In the genomic region with DNA sequence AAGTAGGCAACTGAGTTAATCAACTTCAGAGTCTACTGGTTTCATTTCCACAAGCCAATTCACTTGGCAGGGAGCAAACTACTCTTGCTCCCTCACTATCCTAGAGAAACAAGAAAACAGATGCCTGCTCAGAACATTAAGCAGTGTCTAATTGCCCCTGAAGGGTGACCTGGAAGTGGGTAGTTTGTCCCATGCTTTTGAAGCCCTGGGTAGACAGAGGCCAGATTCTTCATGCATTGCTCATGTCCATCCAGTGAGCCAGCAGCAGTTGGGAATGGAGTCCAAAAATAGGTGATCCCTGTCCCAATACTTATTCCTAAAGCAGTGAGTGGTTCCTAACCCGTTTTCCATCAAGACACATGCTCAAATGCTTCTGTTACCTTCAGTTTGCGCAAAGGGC, we compare ENCODE assay signal across 18 cellular contexts. TPM values are rescaled to one million over a fixed set of nuclear protein-coding genes. Genes with fewer than 3 reads are reported as not detected.
"Had no signal": no experiment of that assay in that cellular context is flagged by ENCODE, and none has a peak within 500 bp of the region (broad histone marks: within the 10 kb centered on the region; RNA-seq: fewer than 3 reads in every experiment).

No MANE protein-coding gene starts in this region.

- H3K9me3 Mint-ChIP-seq: activated naive CD4-positive, alpha-beta T cell treated with anti-CD3 and anti-CD28 coated beads, Interleukin-2, amount 10 ng/mL, durations not matched to agents 7 days and 5 days; activated T-helper 17 cell treated with anti-CD3 and anti-CD28 coated beads, Interleukin-2, amount 50 U/mL, for 72 hours; effector memory CD8-positive, alpha-beta T cell; memory B cell; natural killer cell treated with Interleukin-12 subunit alpha and Interleukin-12 subunit beta and Interleukin-15 and Interleukin-18, amount 100 ng/mL, for 72 hours; stimulated activated naive CD8-positive, alpha-beta T cell treated with anti-CD3 and anti-CD28 coated beads, Interleukin-15, Interleukin-2, amounts not matched to agents 100 ng/mL and 50 ng/mL, for 24 hours had no signal

- ATAC-seq: activated CD4-positive, CD25-positive, alpha-beta regulatory T cell treated with anti-CD3 and anti-CD28 coated beads, Interleukin-2, amount 50 U/mL, for 24 hours; activated T-helper 17 cell treated with anti-CD3 and anti-CD28 coated beads, Interleukin-2, amount 50 U/mL, for 72 hours; effector memory CD8-positive, alpha-beta T cell; mucosa of descending colon; natural killer cell treated with Interleukin-12 subunit alpha and Interleukin-12 subunit beta and Interleukin-15 and Interleukin-18, amount 100 ng/mL, for 72 hours had no signal

- H3K27ac ChIP-seq: left ventricle myocardium inferior, skin epidermis, upper lobe of left lung had no signal

- H3K27me3 ChIP-seq: upper lobe of left lung had no signal

- H3K4me1 Mint-ChIP-seq: memory B cell had no signal

- H3K36me3 ChIP-seq: left ventricle myocardium inferior, upper lobe of left lung had no signal

- H3K27ac Mint-ChIP-seq: activated naive CD4-positive, alpha-beta T cell treated with anti-CD3 and anti-CD28 coated beads, Interleukin-2, amount 10 ng/mL, durations not matched to agents 7 days and 5 days; activated T-helper 17 cell treated with anti-CD3 and anti-CD28 coated beads, Interleukin-2, amount 50 U/mL, for 72 hours; memory B cell had no signal

- H3K4me1 ChIP-seq: left ventricle myocardium inferior, upper lobe of left lung had no signal

- H3K4me3 ChIP-seq: left ventricle myocardium inferior, mucosa of descending colon, skin epidermis, upper lobe of left lung had no signal

- H3K4me3 Mint-ChIP-seq: activated naive CD4-positive, alpha-beta T cell treated with anti-CD3 and anti-CD28 coated beads, Interleukin-2, amount 10 ng/mL, durations not matched to agents 7 days and 5 days; activated T-helper 17 cell treated with anti-CD3 and anti-CD28 coated beads, Interleukin-2, amount 50 U/mL, for 72 hours; effector memory CD8-positive, alpha-beta T cell; memory B cell; natural killer cell treated with Interleukin-12 subunit alpha and Interleukin-12 subunit beta and Interleukin-15 and Interleukin-18, amount 100 ng/mL, for 72 hours; stimulated activated naive CD8-positive, alpha-beta T cell treated with anti-CD3 and anti-CD28 coated beads, Interleukin-15, Interleukin-2, amounts not matched to agents 100 ng/mL and 50 ng/mL, for 24 hours had no signal

- DNase-seq: activated naive CD4-positive, alpha-beta T cell treated with anti-CD3 and anti-CD28 coated beads, Interleukin-2, amount 10 ng/mL, durations not matched to agents 7 days and 5 days; activated T-cell treated with anti-CD3 and anti-CD28 coated beads for 4 hours; dermis blood vessel endothelial cell; effector memory CD8-positive, alpha-beta T cell; foreskin melanocyte; left ventricle myocardium inferior; mucosa of descending colon; nucleus accumbens; posterior cingulate gyrus; T-helper 9 cell; upper lobe of left lung had no signal

- H3K36me3 Mint-ChIP-seq: natural killer cell treated with Interleukin-12 subunit alpha and Interleukin-12 subunit beta and Interleukin-15 and Interleukin-18, amount 100 ng/mL, for 72 hours had no signal

- H3K9me3 ChIP-seq: left ventricle myocardium inferior, mucosa of descending colon, upper lobe of left lung had no signal

RNA-seq across cellular contexts. Expression of a gene that starts 48.8 kb away (rescaled TPM):
- total RNA-seq: dermis blood vessel endothelial cell, fibroblast of lung had no signal
- polyA plus RNA-seq: fibroblast of lung had no signal
